ENCODE assay signal across 1 cellular context in the genomic region with DNA sequence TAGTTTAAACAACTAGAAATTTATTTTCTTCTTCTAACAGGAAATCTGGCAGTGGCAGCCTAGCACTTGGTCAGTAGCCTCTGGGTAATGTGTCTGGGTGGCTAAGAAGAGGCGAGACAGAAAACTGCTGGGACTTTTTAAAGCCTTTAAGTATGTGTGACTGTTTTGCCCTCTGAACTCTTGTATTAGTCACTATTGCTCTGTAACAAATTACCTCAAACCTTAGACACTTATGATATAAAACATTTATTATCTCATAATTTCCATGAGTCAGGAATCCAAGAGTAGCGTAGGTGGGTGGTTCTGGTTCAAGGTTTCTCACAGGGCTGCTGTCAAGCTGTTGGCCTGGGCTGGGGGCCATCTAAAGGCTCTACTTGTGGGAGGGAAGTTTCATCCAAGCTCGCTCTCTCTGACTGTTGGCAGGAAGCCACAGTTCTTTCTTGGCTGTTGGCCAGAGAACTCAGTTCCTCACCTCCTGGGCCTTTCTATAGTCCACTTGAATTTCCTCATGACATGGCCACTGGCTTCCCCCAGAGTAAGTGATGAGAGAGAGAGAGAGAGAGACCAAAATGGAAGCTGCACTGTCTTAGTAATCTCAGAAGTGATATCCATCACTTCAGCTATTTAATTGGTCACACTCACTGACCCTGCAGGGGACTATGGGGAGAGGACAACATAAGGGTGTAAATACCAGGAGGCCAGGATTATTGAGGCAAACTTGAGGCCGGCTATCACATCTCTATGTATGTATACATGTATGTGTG.
TF ChIP-seq lines count a peak whose summit lies in the region.

No MANE protein-coding gene starts in this region.

TF ChIP-seq in HepG2, 621 proteins besides CTCF, POLR2A, EP300 and RAD21 (continued from another document and continues in another):
- TF ChIP-seq, protein P1, sequence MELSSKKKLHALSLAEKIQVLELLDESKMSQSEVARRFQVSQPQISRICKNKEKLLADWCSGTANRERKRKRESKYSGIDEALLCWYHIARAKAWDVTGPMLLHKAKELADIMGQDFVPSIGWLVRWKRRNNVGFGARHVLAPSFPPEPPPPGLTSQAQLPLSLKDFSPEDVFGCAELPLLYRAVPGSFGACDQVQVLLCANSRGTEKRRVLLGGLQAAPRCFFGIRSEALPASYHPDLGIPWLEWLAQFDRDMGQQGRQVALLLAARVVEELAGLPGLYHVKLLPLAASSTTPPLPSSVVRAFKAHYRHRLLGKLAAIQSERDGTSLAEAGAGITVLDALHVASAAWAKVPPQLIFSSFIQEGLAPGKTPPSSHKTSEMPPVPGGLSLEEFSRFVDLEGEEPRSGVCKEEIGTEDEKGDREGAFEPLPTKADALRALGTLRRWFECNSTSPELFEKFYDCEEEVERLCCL (CRISPR knock-in tag; IDR thresholded peaks at IDR 0.05; ENCODE audit: borderline replicate concordance): no peak
- TF ChIP-seq ZBTB3 (CRISPR knock-in tag; IDR thresholded peaks at IDR 0.05; ENCODE audit: borderline replicate concordance, low read depth) (no peak), ARID4A (CRISPR knock-in tag; IDR thresholded peaks at IDR 0.05; ENCODE audit: borderline replicate concordance) (no peak), STAG1 (CRISPR knock-in tag; IDR thresholded peaks at IDR 0.05) (no peak), ZBTB33 (CRISPR knock-in tag; IDR thresholded peaks at IDR 0.05) (no peak), FOXJ3 (CRISPR knock-in tag; IDR thresholded peaks at IDR 0.05; ENCODE audit: borderline replicate concordance) (no peak), ZNF749 (CRISPR knock-in tag; IDR thresholded peaks at IDR 0.05; ENCODE audit: borderline replicate concordance) (no peak), POLR2AphosphoS2 (IDR thresholded peaks at IDR 0.05; ENCODE audit: low read depth, low read length) (no peak), TARDBP (CRISPR knock-in tag; IDR thresholded peaks at IDR 0.05) (no peak), PAX8 (CRISPR knock-in tag; IDR thresholded peaks at IDR 0.05; ENCODE audit: borderline replicate concordance) (no peak), KDM4B (CRISPR knock-in tag; IDR thresholded peaks at IDR 0.05) (no peak), SIN3A (IDR thresholded peaks at IDR 0.05; ENCODE audit: borderline replicate concordance, low read depth, low read length) (no peak), HMGXB3 (CRISPR knock-in tag; IDR thresholded peaks at IDR 0.05; ENCODE audit: borderline replicate concordance) (peak; percentile 71; the same call in 1 of the 2 replicates), HCFC1 (IDR thresholded peaks at IDR 0.05; ENCODE audit: low read depth, low read length) (no peak), ASH2L (IDR thresholded peaks at IDR 0.05; ENCODE audit: insufficient read length, low read depth, low read length) (no peak), ZNF784 (CRISPR knock-in tag; IDR thresholded peaks at IDR 0.05; ENCODE audit: borderline replicate concordance) (no peak), IRX3 (CRISPR knock-in tag; IDR thresholded peaks at IDR 0.05; ENCODE audit: borderline replicate concordance, low read depth) (no peak), FOXO4 (CRISPR knock-in tag; conservative IDR thresholded peaks at IDR 0.05) (no peak), MEIS2 (CRISPR knock-in tag; IDR thresholded peaks at IDR 0.05) (no peak), MIER3 (CRISPR knock-in tag; IDR thresholded peaks at IDR 0.05; ENCODE audit: borderline replicate concordance) (no peak)
- TF ChIP-seq, protein P2, sequence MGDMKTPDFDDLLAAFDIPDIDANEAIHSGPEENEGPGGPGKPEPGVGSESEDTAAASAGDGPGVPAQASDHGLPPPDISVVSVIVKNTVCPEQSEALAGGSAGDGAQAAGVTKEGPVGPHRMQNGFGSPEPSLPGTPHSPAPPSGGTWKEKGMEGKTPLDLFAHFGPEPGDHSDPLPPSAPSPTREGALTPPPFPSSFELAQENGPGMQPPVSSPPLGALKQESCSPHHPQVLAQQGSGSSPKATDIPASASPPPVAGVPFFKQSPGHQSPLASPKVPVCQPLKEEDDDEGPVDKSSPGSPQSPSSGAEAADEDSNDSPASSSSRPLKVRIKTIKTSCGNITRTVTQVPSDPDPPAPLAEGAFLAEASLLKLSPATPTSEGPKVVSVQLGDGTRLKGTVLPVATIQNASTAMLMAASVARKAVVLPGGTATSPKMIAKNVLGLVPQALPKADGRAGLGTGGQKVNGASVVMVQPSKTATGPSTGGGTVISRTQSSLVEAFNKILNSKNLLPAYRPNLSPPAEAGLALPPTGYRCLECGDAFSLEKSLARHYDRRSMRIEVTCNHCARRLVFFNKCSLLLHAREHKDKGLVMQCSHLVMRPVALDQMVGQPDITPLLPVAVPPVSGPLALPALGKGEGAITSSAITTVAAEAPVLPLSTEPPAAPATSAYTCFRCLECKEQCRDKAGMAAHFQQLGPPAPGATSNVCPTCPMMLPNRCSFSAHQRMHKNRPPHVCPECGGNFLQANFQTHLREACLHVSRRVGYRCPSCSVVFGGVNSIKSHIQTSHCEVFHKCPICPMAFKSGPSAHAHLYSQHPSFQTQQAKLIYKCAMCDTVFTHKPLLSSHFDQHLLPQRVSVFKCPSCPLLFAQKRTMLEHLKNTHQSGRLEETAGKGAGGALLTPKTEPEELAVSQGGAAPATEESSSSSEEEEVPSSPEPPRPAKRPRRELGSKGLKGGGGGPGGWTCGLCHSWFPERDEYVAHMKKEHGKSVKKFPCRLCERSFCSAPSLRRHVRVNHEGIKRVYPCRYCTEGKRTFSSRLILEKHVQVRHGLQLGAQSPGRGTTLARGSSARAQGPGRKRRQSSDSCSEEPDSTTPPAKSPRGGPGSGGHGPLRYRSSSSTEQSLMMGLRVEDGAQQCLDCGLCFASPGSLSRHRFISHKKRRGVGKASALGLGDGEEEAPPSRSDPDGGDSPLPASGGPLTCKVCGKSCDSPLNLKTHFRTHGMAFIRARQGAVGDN (CRISPR knock-in tag; IDR thresholded peaks at IDR 0.05): no peak
- TF ChIP-seq, protein P3, sequence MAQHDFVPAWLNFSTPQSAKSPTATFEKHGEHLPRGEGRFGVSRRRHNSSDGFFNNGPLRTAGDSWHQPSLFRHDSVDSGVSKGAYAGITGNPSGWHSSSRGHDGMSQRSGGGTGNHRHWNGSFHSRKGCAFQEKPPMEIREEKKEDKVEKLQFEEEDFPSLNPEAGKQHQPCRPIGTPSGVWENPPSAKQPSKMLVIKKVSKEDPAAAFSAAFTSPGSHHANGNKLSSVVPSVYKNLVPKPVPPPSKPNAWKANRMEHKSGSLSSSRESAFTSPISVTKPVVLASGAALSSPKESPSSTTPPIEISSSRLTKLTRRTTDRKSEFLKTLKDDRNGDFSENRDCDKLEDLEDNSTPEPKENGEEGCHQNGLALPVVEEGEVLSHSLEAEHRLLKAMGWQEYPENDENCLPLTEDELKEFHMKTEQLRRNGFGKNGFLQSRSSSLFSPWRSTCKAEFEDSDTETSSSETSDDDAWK (CRISPR knock-in tag; IDR thresholded peaks at IDR 0.05): no peak
- TF ChIP-seq, protein P4, sequence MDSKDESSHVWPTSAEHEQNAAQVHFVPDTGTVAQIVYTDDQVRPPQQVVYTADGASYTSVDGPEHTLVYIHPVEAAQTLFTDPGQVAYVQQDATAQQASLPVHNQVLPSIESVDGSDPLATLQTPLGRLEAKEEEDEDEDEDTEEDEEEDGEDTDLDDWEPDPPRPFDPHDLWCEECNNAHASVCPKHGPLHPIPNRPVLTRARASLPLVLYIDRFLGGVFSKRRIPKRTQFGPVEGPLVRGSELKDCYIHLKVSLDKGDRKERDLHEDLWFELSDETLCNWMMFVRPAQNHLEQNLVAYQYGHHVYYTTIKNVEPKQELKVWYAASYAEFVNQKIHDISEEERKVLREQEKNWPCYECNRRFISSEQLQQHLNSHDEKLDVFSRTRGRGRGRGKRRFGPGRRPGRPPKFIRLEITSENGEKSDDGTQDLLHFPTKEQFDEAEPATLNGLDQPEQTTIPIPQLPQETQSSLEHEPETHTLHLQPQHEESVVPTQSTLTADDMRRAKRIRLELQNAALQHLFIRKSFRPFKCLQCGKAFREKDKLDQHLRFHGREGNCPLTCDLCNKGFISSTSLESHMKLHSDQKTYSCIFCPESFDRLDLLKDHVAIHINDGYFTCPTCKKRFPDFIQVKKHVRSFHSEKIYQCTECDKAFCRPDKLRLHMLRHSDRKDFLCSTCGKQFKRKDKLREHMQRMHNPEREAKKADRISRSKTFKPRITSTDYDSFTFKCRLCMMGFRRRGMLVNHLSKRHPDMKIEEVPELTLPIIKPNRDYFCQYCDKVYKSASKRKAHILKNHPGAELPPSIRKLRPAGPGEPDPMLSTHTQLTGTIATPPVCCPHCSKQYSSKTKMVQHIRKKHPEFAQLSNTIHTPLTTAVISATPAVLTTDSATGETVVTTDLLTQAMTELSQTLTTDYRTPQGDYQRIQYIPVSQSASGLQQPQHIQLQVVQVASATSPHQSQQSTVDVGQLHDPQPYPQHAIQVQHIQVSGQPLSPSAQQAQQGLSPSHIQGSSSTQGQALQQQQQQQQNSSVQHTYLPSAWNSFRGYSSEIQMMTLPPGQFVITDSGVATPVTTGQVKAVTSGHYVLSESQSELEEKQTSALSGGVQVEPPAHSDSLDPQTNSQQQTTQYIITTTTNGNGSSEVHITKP (CRISPR knock-in tag; IDR thresholded peaks at IDR 0.05; ENCODE audit: low read depth): no peak
